ENCODE assay signal across 19 cellular contexts in genomic region chr1:201288007-201288406, GRCh38. TPM values are rescaled to one million over a fixed set of nuclear protein-coding genes. Genes with fewer than 3 reads are reported as not detected.
"Had no signal": no experiment of that assay in that cellular context is flagged by ENCODE, and none has a peak within 500 bp of the region (broad histone marks: within the 10 kb centered on the region; RNA-seq: fewer than 3 reads in every experiment).

No MANE protein-coding gene starts in this region.

- FAIRE-seq: astrocyte, colon had no signal

- ATAC-seq: activated T-helper 17 cell treated with anti-CD3 and anti-CD28 coated beads, Interleukin-2, amount 50 U/mL, for 72 hours; heart right ventricle; stimulated activated naive B cell treated with anti-CD40 and anti-IgM and Interleukin-4, amounts not matched to agents 10 μg/mL and 1 μg/mL and 100 μg/mL, for 72 hours had no signal

- H3K9me3 ChIP-seq: gastrocnemius medialis, heart right ventricle, ovary, tibial artery had no signal

- H3K36me3 ChIP-seq: cardiac muscle cell, gastrocnemius medialis, heart right ventricle, ovary, tibial artery had no signal

- DNase-seq: activated CD4-positive, alpha-beta T cell treated with anti-CD3 and anti-CD28 coated beads, Interleukin-2, amount 50 U/mL, for 4 hours; activated CD4-positive, CD25-positive, alpha-beta regulatory T cell treated with anti-CD3 and anti-CD28 coated beads, Interleukin-2, amount 50 U/mL, for 72 hours; activated naive CD4-positive, alpha-beta T cell treated with anti-CD3 and anti-CD28 coated beads, Interleukin-2, amount 50 U/mL, for 16 hours; activated T-cell treated with anti-CD3 and anti-CD28 coated beads for 4 hours; heart right ventricle; midbrain; naive B cell; ovary; stimulated activated CD4-positive, alpha-beta T cell treated with anti-CD3 and anti-CD28 coated beads, Interleukin-15, amount 100 ng/mL, for 24 hours; stimulated activated CD4-positive, alpha-beta T cell treated with anti-CD3 and anti-CD28 coated beads, Interleukin-4, amount 100 ng/mL, for 1 hour; stimulated activated naive B cell treated with anti-CD40 and anti-IgM and Interleukin-4, amounts not matched to agents 10 μg/mL and 1 μg/mL and 100 μg/mL, for 72 hours; tibial artery had no signal

- H3K27ac ChIP-seq: cardiac muscle cell, gastrocnemius medialis, heart right ventricle, ovary, SK-N-MC, tibial artery had no signal

- H3K27me3 ChIP-seq: ovary had no signal

- H3K4me3 ChIP-seq: cardiac muscle cell, gastrocnemius medialis, heart right ventricle, lung, ovary, SK-N-MC, tibial artery had no signal

RNA-seq across cellular contexts. Expression of gene PKP1, which starts 4.7 kb away (rescaled TPM):
- total RNA-seq: activated T-helper 17 cell treated with anti-CD3 and anti-CD28 coated beads, Interleukin-2, amount 50 U/mL, for 72 hours had no signal
- polyA plus RNA-seq: cardiac muscle cell had no signal
